Comparison of ENCODE assay signal across 12 cellular contexts in the genomic region with DNA sequence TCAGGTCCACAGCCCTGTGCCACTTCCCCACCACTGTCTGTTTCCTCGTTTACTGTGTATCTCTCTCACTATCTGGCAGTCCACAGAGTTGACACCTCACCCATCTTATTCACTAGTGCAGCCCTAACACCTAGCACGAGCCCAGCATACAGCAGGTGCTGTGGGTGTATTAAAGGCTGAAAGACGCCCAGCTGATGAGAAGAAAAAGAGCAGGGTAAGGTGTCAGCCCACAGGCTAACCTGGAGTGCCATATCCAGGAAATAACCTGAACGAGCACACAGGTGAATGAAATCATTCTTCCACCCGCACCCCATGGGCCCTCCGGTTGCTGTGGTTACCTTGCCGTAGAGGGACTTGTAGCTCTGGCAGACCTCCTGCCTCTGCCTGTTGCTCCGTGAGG. TPM values are rescaled to one million over a fixed set of nuclear protein-coding genes. Genes with fewer than 3 reads are reported as not detected.
DNase-seq lines count a peak whose midpoint lies in the region; ATAC-seq lines count a peak whose summit lies in the region.
"Had no signal": no experiment of that assay in that cellular context is flagged by ENCODE, and none has a peak within 500 bp of the region (broad histone marks: within the 10 kb centered on the region; RNA-seq: fewer than 3 reads in every experiment).

No MANE protein-coding gene starts in this region.

- H3K9me3 ChIP-seq in CD4-positive, alpha-beta memory T cell (ENCODE audit: control insufficient read depth in 1 of 2, low read length in 2 of 2): no peaks in the 10 kb centered on the region
- H3K9me3 ChIP-seq in trophoblast cell (ENCODE audit: insufficient read depth, low read depth, low read length): no peaks in the 10 kb centered on the region
- H3K9me3 ChIP-seq: BLaER1 treated with 17β-estradiol and CSF1 and Interleukin-3, amounts not matched to agents 10 nM and 100 nM had no signal

- H4K91ac ChIP-seq in trophoblast cell (ENCODE audit: low read depth, low read length): no peak overlapping the region

- no peak overlapping the region for H2AFZ ChIP-seq in trophoblast cell (ENCODE audit: insufficient read depth, low read length, poor library complexity)

- no peaks in the 10 kb centered on the region for H3K27me3 ChIP-seq in CD4-positive, alpha-beta memory T cell (ENCODE audit: insufficient read depth, low read length)
- no peaks in the 10 kb centered on the region for H3K27me3 ChIP-seq in trophoblast cell (ENCODE audit: insufficient read depth, low read length)
- H3K27me3 ChIP-seq: BLaER1 treated with 17β-estradiol and CSF1 and Interleukin-3, amounts not matched to agents 10 nM and 100 nM had no signal

- no peaks in the 10 kb centered on the region for H3K79me1 ChIP-seq in trophoblast cell (ENCODE audit: low read length)

- no peak overlapping the region for H3K4me3 ChIP-seq in CD4-positive, alpha-beta memory T cell (ENCODE audit: low read length in 2 of 2)
- H3K4me3 ChIP-seq in trophoblast cell (ENCODE audit: low read depth, low read length): no peak overlapping the region
- H3K4me3 ChIP-seq: BLaER1 treated with 17β-estradiol and CSF1 and Interleukin-3, amounts not matched to agents 10 nM and 100 nM had no signal

- H4K8ac ChIP-seq in trophoblast cell (ENCODE audit: low read depth, low read length): no peak overlapping the region

- no peaks in the 10 kb centered on the region for H3K27me3 Mint-ChIP-seq in CD4-positive, alpha-beta memory T cell
- no peaks in the 10 kb centered on the region for H3K27me3 Mint-ChIP-seq in activated CD4-positive, alpha-beta memory T cell treated with anti-CD3 and anti-CD28 coated beads for 36 hours
- H3K27me3 Mint-ChIP-seq in naive B cell: no peaks in the 10 kb centered on the region

- H2BK120ac ChIP-seq in trophoblast cell (ENCODE audit: insufficient read depth, low read length, poor library complexity): no peak overlapping the region

- CTCF ChIA-PET in CD4-positive, alpha-beta memory T cell (lab: Charles Lee; ENCODE audit: partially characterized antibody): interaction anchor here (1.0 to 50.2 kb wide), 3 partner anchors 6 to 87 kb away, joined by 3 to 2066 read pairs (median 2066); a partner anchor contains a TSS
- CTCF ChIA-PET in activated CD4-positive, alpha-beta memory T cell treated with anti-CD3 and anti-CD28 coated beads for 36 hours (lab: Charles Lee): interaction anchor here (2.1 to 10.2 kb wide), 2 partner anchors 12 to 25 kb away, joined by 10 to 118 read pairs; no protein-coding TSS in a partner anchor

- peak overlapping the region; percentile 70 for H3K27ac ChIP-seq in CD4-positive, alpha-beta memory T cell (ENCODE audit: low read depth, low read length)
- no peak overlapping the region for H3K27ac ChIP-seq in trophoblast cell (ENCODE audit: low read depth, low read length)
- H3K27ac ChIP-seq: BLaER1 treated with 17β-estradiol and CSF1 and Interleukin-3, amounts not matched to agents 10 nM and 100 nM had no signal

- H4K12ac ChIP-seq in trophoblast cell (ENCODE audit: low read depth, low read length): no peak overlapping the region

- DNase-seq in CD4-positive, alpha-beta memory T cell: peak in 4 of 5 donors; percentile 42 to 82 (median 52)
- DNase-seq in NCI-H146 (lab: John Stamatoyannopoulos, UW) (peak; percentile 75), naive B cell (no peak), NCI-H524 (lab: John Stamatoyannopoulos, UW) (no peak), trophoblast cell (no peak)
- no peak for DNase-seq in activated CD4-positive, alpha-beta memory T cell treated with anti-CD3 and anti-CD28 coated beads for 36 hours
- DNase-seq: GOT3; islet precursor cell; SHP77 treated with DMSO at 0.1 percent for 48 hours; stimulated activated CD4-positive, alpha-beta T cell treated with anti-CD3 and anti-CD28 coated beads, Interleukin-4, amount 100 ng/mL, for 24 hours had no signal

- peak overlapping the region in 7 of 8 donors; percentile 2 to 83 (median 52) for H3K4me3 Mint-ChIP-seq in CD4-positive, alpha-beta memory T cell
- H3K4me3 Mint-ChIP-seq in activated CD4-positive, alpha-beta memory T cell treated with anti-CD3 and anti-CD28 coated beads for 36 hours: no peak overlapping the region
- H3K4me3 Mint-ChIP-seq in naive B cell: peak overlapping the region in 3 of 8 donors; percentile 15 to 37 (median 34)

- no CpG with 5 or more reads among the region's 8 CpGs for WGBS in trophoblast cell (ENCODE audit: extremely low coverage, insufficient coverage, insufficient read length)

- H3K9ac ChIP-seq in trophoblast cell (ENCODE audit: low read length): no peak overlapping the region
- H3K9ac ChIP-seq: BLaER1 treated with 17β-estradiol and CSF1 and Interleukin-3, amounts not matched to agents 10 nM and 100 nM had no signal

- no peak overlapping the region for H3K18ac ChIP-seq in trophoblast cell (ENCODE audit: low read length)

- H2BK12ac ChIP-seq in trophoblast cell (ENCODE audit: low read length): no peak overlapping the region

- no peak overlapping the region for H2BK5ac ChIP-seq in trophoblast cell (ENCODE audit: low read depth, low read length, poor library complexity)

- POLR2A ChIA-PET in CD4-positive, alpha-beta memory T cell (lab: Charles Lee; ENCODE audit: partially characterized antibody): interaction anchor here (1.8 to 8.6 kb wide), 3 partner anchors 13 to 85 kb away, joined by 5 to 204 read pairs (median 12); a partner anchor contains a TSS
- POLR2A ChIA-PET in activated CD4-positive, alpha-beta memory T cell treated with anti-CD3 and anti-CD28 coated beads for 36 hours (lab: Charles Lee): interaction anchor here (1.0 to 3.9 kb wide), 2 partner anchors 12 to 17 kb away, joined by 3 to 20 read pairs; no protein-coding TSS in a partner anchor

- H3K14ac ChIP-seq in trophoblast cell (ENCODE audit: low read length): no peak overlapping the region

- no peak overlapping the region for H3K23ac ChIP-seq in trophoblast cell (ENCODE audit: low read length)

- H3K4ac ChIP-seq in trophoblast cell (ENCODE audit: low read depth, low read length): no peak overlapping the region

- no peaks in the 10 kb centered on the region for H3K79me2 ChIP-seq in trophoblast cell (ENCODE audit: control insufficient read depth, insufficient read depth, low read length, poor library complexity)

- peak overlapping the region; percentile 42 to 94 (median 89) for H3K27ac Mint-ChIP-seq in CD4-positive, alpha-beta memory T cell
- peak overlapping the region; percentile 25 for H3K27ac Mint-ChIP-seq in activated CD4-positive, alpha-beta memory T cell treated with anti-CD3 and anti-CD28 coated beads for 36 hours
- H3K27ac Mint-ChIP-seq in naive B cell: peak overlapping the region; percentile 42 to 94 (median 78)

- no peaks in the 10 kb centered on the region for H3K9me3 Mint-ChIP-seq in CD4-positive, alpha-beta memory T cell
- H3K9me3 Mint-ChIP-seq in activated CD4-positive, alpha-beta memory T cell treated with anti-CD3 and anti-CD28 coated beads for 36 hours: no peaks in the 10 kb centered on the region
- H3K9me3 Mint-ChIP-seq in naive B cell: no peaks in the 10 kb centered on the region

- peaks cover 69 to 89% of the 10 kb centered on the region in 2 donors for H3K36me3 Mint-ChIP-seq in CD4-positive, alpha-beta memory T cell
- H3K36me3 Mint-ChIP-seq in activated CD4-positive, alpha-beta memory T cell treated with anti-CD3 and anti-CD28 coated beads for 36 hours: peaks cover 64% of the 10 kb centered on the region
- peaks cover 33 to 58% of the 10 kb centered on the region in 2 donors for H3K36me3 Mint-ChIP-seq in naive B cell

- H3K36me3 ChIP-seq in CD4-positive, alpha-beta memory T cell (ENCODE audit: insufficient read depth, low read length): peaks cover 67% of the 10 kb centered on the region
- H3K36me3 ChIP-seq in trophoblast cell (ENCODE audit: control insufficient read depth in 1 of 2, insufficient read depth in 2 of 2, low read length in 2 of 2): peaks cover 21 to 48% of the 10 kb centered on the region in 2 experiments

- H2AK5ac ChIP-seq in trophoblast cell (ENCODE audit: low read length): no peak overlapping the region

- H3K4me1 ChIP-seq in CD4-positive, alpha-beta memory T cell (ENCODE audit: insufficient read depth, low read length): peaks cover 70% of the 10 kb centered on the region
- H3K4me1 ChIP-seq in trophoblast cell (ENCODE audit: control insufficient read depth in 1 of 2, insufficient read depth in 2 of 2, low read length in 2 of 2): peaks cover 7 to 13% of the 10 kb centered on the region in 2 experiments

- ATAC-seq in naive B cell (ENCODE audit: low read depth in 2 of 2) (no peak), GM19467 (IDR thresholded peaks at IDR 0.05; ENCODE audit: unreplicated experiment) (no peak)

- H3K4me1 Mint-ChIP-seq in CD4-positive, alpha-beta memory T cell: peaks cover 55 to 92% (median 85%) of the 10 kb centered on the region in 4 donors
- peaks cover 70% of the 10 kb centered on the region for H3K4me1 Mint-ChIP-seq in activated CD4-positive, alpha-beta memory T cell treated with anti-CD3 and anti-CD28 coated beads for 36 hours (ENCODE audit: low read depth)
- H3K4me1 Mint-ChIP-seq in naive B cell: peaks cover 82 to 91% (median 89%) of the 10 kb centered on the region in 3 donors

- no peak overlapping the region for H3K4me2 ChIP-seq in trophoblast cell (ENCODE audit: low read length)
- H3K4me2 ChIP-seq: BLaER1 treated with 17β-estradiol and CSF1 and Interleukin-3, amounts not matched to agents 10 nM and 100 nM had no signal

- intact Hi-C loops in CD4-positive, alpha-beta memory T cell (cut with micrococcal nuclease): no loop called here
- intact Hi-C loops in activated CD4-positive, alpha-beta memory T cell treated with anti-CD3 and anti-CD28 coated beads for 36 hours (cut with micrococcal nuclease): no loop called here

RNA-seq across cellular contexts. Expression of a gene that starts 18.6 kb away (rescaled TPM):
- total RNA-seq in CD4-positive, alpha-beta memory T cell: 100 to 1,000 TPM; 318 to 342 TPM
- 100 to 1,000 TPM; 229 to 330 TPM for polyA plus RNA-seq in CD4-positive, alpha-beta memory T cell
- 100 to 1,000 TPM; 430 to 443 TPM for total RNA-seq in activated CD4-positive, alpha-beta memory T cell treated with anti-CD3 and anti-CD28 coated beads for 36 hours
- 100 to 1,000 TPM; 183 to 442 (median 326) TPM for polyA plus RNA-seq in naive B cell (ENCODE audit: low read depth in 6 of 6)
- 81.4 and 88.5 TPM in 2 replicates for polyA plus RNA-seq in trophoblast cell (2013)

RNA-seq across cellular contexts. Expression of a gene that starts 58.2 kb away (rescaled TPM):
- 100 to 1,000 TPM; 227 to 233 TPM for total RNA-seq in CD4-positive, alpha-beta memory T cell
- 10 to 100 TPM; 31.5 to 70.2 TPM for polyA plus RNA-seq in CD4-positive, alpha-beta memory T cell
- 100 to 1,000 TPM; 388 to 401 TPM for total RNA-seq in activated CD4-positive, alpha-beta memory T cell treated with anti-CD3 and anti-CD28 coated beads for 36 hours
- polyA plus RNA-seq in naive B cell (ENCODE audit: low read depth in 6 of 6): 10 to 100 TPM; 36.2 to 68.2 (median 55.5) TPM
- 54.1 and 54.5 TPM in 2 replicates for polyA plus RNA-seq in trophoblast cell (2013)

Comparison
In these comparisons a context has a peak if more than half of its experiments do, and no peak if none do; other contexts are left out.
1. DNase-seq: peak in CD4-positive, alpha-beta memory T cell (4 of 5) and NCI-H146 (single experiment); none in activated CD4-positive, alpha-beta memory T cell treated with anti-CD3 and anti-CD28 coated beads for 36 hours (single experiment), naive B cell (single experiment), NCI-H524 (0 of 2) and trophoblast cell (0 of 2).
2. H3K27ac Mint-ChIP-seq: peak in every context shown above with its lines; median percentile 89 in CD4-positive, alpha-beta memory T cell; 78 in naive B cell; 25 in activated CD4-positive, alpha-beta memory T cell treated with anti-CD3 and anti-CD28 coated beads for 36 hours.